Comparison of ENCODE assay signal across 11 cellular contexts in genomic region chr14:68669644-68670343, GRCh38.
DNase-seq lines count a peak whose midpoint lies in the region; ATAC-seq and TF ChIP-seq lines count a peak whose summit lies in the region.
"Had no signal": no experiment of that assay in that cellular context is flagged by ENCODE, and none has a peak within 500 bp of the region (broad histone marks: within the 10 kb centered on the region; RNA-seq: fewer than 3 reads in every experiment).

No MANE protein-coding gene starts in this region.

- H3K4me2 ChIP-seq in DOHH2 (ENCODE audit: low read length), result peak overlapping the region; percentile 63
- H3K4me2 ChIP-seq: GM23338 had no signal

- 79% methylated on average over 10 of the region's 13 CpGs for WGBS in right lobe of liver (ENCODE audit: insufficient coverage, low coverage, low lambda C conversion rate, missing lambda C conversion rate)

- H3K4me3 ChIP-seq in DOHH2 (ENCODE audit: low read length) (peak overlapping the region; percentile 41), right lobe of liver (no peak overlapping the region), skin epidermis (no peak overlapping the region)
- H3K4me3 ChIP-seq: GM23338 had no signal

- no peaks in the 10 kb centered on the region for H3K79me2 ChIP-seq in DOHH2 (ENCODE audit: control insufficient read depth, low read length)

- H3K27ac ChIP-seq in DOHH2 (ENCODE audit: low read depth, low read length) (peak overlapping the region; percentile 48; the same call in 1 of the 2 replicates), right lobe of liver (peak overlapping the region in 2 of 3 donors; percentile 3 to 25), skin epidermis (peak overlapping the region in 20 of 21 experiments; percentile 22 to 83 (median 66))

- H3K9me3 ChIP-seq in DOHH2 (ENCODE audit: control insufficient read depth, insufficient read depth, low read length), result peaks cover 5% of the 10 kb centered on the region; the same call in 1 of the 2 replicates
- no peaks in the 10 kb centered on the region for H3K9me3 ChIP-seq in right lobe of liver

- H4K20me1 ChIP-seq in DOHH2 (ENCODE audit: control insufficient read depth, insufficient read depth, low read depth, low read length), result no peaks in the 10 kb centered on the region

- intact Hi-C loops in right lobe of liver (cut with DNase I), result no loop called here

- no peaks in the 10 kb centered on the region for H3K9me2 ChIP-seq in DOHH2 (replicated peaks; ENCODE audit: control insufficient read depth, low read length)

- H3F3A ChIP-seq in DOHH2 (ENCODE audit: control insufficient read depth, insufficient read depth), result peaks cover 12% of the 10 kb centered on the region

- peak; percentile 18 for DNase-seq in cerebellum (ENCODE audit: low spot score)
- peak in 1 of 3 donors; percentile 47 for DNase-seq in right lobe of liver
- no peak for DNase-seq in GM20000 (ENCODE audit: low spot score)
- no peak for DNase-seq in effector CD8-positive, alpha-beta T cell (lab: John Stamatoyannopoulos, UW)
- DNase-seq: DMS79 treated with DMSO at 0.1 percent for 48 hours, mammary epithelial cell had no signal

- H3K4me1 ChIP-seq in DOHH2 (ENCODE audit: control insufficient read depth, low read length) (peaks cover 82% of the 10 kb centered on the region), right lobe of liver (peaks cover 0 to 38% (median 10%) of the 10 kb centered on the region in 4 donors)

- TF ChIP-seq CTCF in DOHH2 (IDR thresholded peaks at IDR 0.05; ENCODE audit: low read depth, low read length, poor library complexity, severe bottlenecking) (no peak), right lobe of liver (IDR thresholded peaks at IDR 0.05) (no peak), GM20000 (IDR thresholded peaks at IDR 0.05; ENCODE audit: extremely low read depth, missing control alignments) (no peak)

- H3K36me3 ChIP-seq in DOHH2 (ENCODE audit: control insufficient read depth, low read length) (peaks cover 15% of the 10 kb centered on the region), right lobe of liver (no peaks in the 10 kb centered on the region)

- no peak for TF ChIP-seq POLR2A in right lobe of liver (IDR thresholded peaks at IDR 0.05)

- ATAC-seq in right lobe of liver, result no peak
- no peak for ATAC-seq in GM18519 (IDR thresholded peaks at IDR 0.05; ENCODE audit: low FRiP score, unreplicated experiment)
- ATAC-seq in HG03354 (IDR thresholded peaks at IDR 0.05; ENCODE audit: poor library complexity, severe bottlenecking, unreplicated experiment), result no peak
- ATAC-seq: GM23338 had no signal

- H3K27me3 ChIP-seq in DOHH2 (ENCODE audit: control insufficient read depth, low read length) (no peaks in the 10 kb centered on the region), right lobe of liver (no peaks in the 10 kb centered on the region)

Comparison
In these comparisons a context has a peak if more than half of its experiments do, and no peak if none do; other contexts are left out.
1. H3K27ac ChIP-seq: peak in every context shown above with its lines; median percentile 66 in skin epidermis; 48 in DOHH2; 14 in right lobe of liver.